Comparison of ENCODE assay signal across 10 cellular contexts in the genomic region with DNA sequence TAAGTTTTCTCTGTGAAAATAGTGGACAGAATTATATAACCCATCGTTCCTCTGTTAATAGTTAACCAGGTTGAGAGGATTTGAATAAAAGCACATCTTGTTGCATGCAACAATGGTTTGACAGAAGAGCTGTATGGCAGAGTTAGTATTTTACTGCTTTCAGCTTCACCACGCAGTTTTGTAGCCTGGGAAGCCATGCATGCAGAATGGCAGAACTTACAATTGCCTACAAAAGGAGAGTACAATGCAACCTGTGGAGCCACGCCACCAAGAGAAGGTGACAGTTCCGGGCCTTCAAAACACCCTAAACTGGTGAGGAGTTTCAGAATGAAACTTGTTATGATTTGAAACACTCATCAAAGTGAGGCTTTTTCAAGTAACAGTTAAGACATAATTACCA.
DNase-seq lines count a peak whose midpoint lies in the region; ATAC-seq and TF ChIP-seq lines count a peak whose summit lies in the region.
"Had no signal": no experiment of that assay in that cellular context is flagged by ENCODE, and none has a peak within 500 bp of the region (broad histone marks: within the 10 kb centered on the region; RNA-seq: fewer than 3 reads in every experiment).

No MANE protein-coding gene starts in this region.

- ATAC-seq in GM21786 (IDR thresholded peaks at IDR 0.05; ENCODE audit: unreplicated experiment) (peak; percentile 77), HG03378 (IDR thresholded peaks at IDR 0.05; ENCODE audit: unreplicated experiment) (peak; percentile 76), esophagus mucosa (no peak)

- H3K27me3 ChIP-seq in smooth muscle cell (ENCODE audit: low read depth): no peaks in the 10 kb centered on the region
- H3K27me3 ChIP-seq in thyroid gland: no peaks in the 10 kb centered on the region
- H3K27me3 ChIP-seq in hepatocyte: peaks cover 9% of the 10 kb centered on the region

- intact Hi-C loops in activated CD4-positive, alpha-beta T cell treated with anti-CD3 and anti-CD28 coated beads, Interleukin-2, amount 10 ng/mL, durations not matched to agents 24 days and 14 days (cut with micrococcal nuclease): loop anchor here (1.0 to 5.0 kb wide), 5 partner anchors 315 to 1216 kb away; partner anchors contain the start of gene NPAS3
- intact Hi-C loops in thyroid gland (cut with DNase I): loop anchor here (5.0 to 10.0 kb wide), 2 partner anchors 1077 to 1215 kb away; no protein-coding TSS in a partner anchor

- H2AFZ ChIP-seq in smooth muscle cell (ENCODE audit: low read depth) (peak overlapping the region; percentile 14), hepatocyte (no peak overlapping the region)

- no peaks in the 10 kb centered on the region for H3F3A ChIP-seq in smooth muscle cell (ENCODE audit: low read depth)

- H3K36me3 ChIP-seq in smooth muscle cell (ENCODE audit: low read depth) (no peaks in the 10 kb centered on the region), thyroid gland (no peaks in the 10 kb centered on the region), hepatocyte (replicated peaks; ENCODE audit: insufficient read depth, low read depth) (no peaks in the 10 kb centered on the region)

- no peak overlapping the region for H3K27ac Mint-ChIP-seq in activated CD4-positive, alpha-beta T cell treated with anti-CD3 and anti-CD28 coated beads, Interleukin-2, amount 10 ng/mL, durations not matched to agents 24 days and 14 days
- H3K27ac Mint-ChIP-seq: activated T-cell treated with anti-CD3 and anti-CD28 coated beads, Interleukin-2, amount 50 U/mL, for 24 hours had no signal

- H3K4me3 Mint-ChIP-seq in activated CD4-positive, alpha-beta T cell treated with anti-CD3 and anti-CD28 coated beads, Interleukin-2, amount 10 ng/mL, durations not matched to agents 24 days and 14 days: peak overlapping the region; percentile 49
- H3K4me3 Mint-ChIP-seq: activated T-cell treated with anti-CD3 and anti-CD28 coated beads, Interleukin-2, amount 50 U/mL, for 24 hours had no signal

- H3K4me2 ChIP-seq in smooth muscle cell (no peak overlapping the region), hepatocyte (no peak overlapping the region)
- H3K4me2 ChIP-seq: KMS-11 had no signal

- DNase-seq in activated CD4-positive, alpha-beta T cell treated with anti-CD3 and anti-CD28 coated beads, Interleukin-2, amount 10 ng/mL, durations not matched to agents 24 days and 14 days: peak; percentile 56
- DNase-seq in activated CD4-positive, alpha-beta T cell treated with anti-CD3 and anti-CD28 coated beads for 4 hours: no peak
- DNase-seq in smooth muscle cell (lab: John Stamatoyannopoulos, UW; ENCODE audit: unreplicated experiment) (no peak), thyroid gland (no peak), hepatocyte (ENCODE audit: low spot score) (no peak)

- H3K4me3 ChIP-seq in smooth muscle cell: no peak overlapping the region
- no peak overlapping the region for H3K4me3 ChIP-seq in thyroid gland (replicated peaks in 1 of 3)
- H3K4me3 ChIP-seq in hepatocyte: no peak overlapping the region

- 96% methylated on average over 4 of the region's 4 CpGs for WGBS in smooth muscle cell (ENCODE audit: low lambda C conversion rate)
- 45 to 60% methylated on average over 4 of the region's 4 CpGs for WGBS in thyroid gland, 2 donors
- 60% methylated on average over 4 of the region's 4 CpGs for WGBS in hepatocyte (ENCODE audit: low lambda C conversion rate, missing lambda C conversion rate)

- no peak for TF ChIP-seq POLR2A in thyroid gland (IDR thresholded peaks at IDR 0.05)

- H3K4me1 ChIP-seq in smooth muscle cell (ENCODE audit: low read depth) (peaks cover 22% of the 10 kb centered on the region), thyroid gland (peaks cover 0 to 4% of the 10 kb centered on the region in 2 donors), hepatocyte (ENCODE audit: insufficient read depth) (no peaks in the 10 kb centered on the region)

- H3K9me2 ChIP-seq in hepatocyte (replicated peaks; ENCODE audit: insufficient read depth): no peaks in the 10 kb centered on the region

- H3K36me3 Mint-ChIP-seq in activated CD4-positive, alpha-beta T cell treated with anti-CD3 and anti-CD28 coated beads, Interleukin-2, amount 10 ng/mL, durations not matched to agents 24 days and 14 days (ENCODE audit: low read depth): no peaks in the 10 kb centered on the region

- H3K27me3 Mint-ChIP-seq in activated CD4-positive, alpha-beta T cell treated with anti-CD3 and anti-CD28 coated beads, Interleukin-2, amount 10 ng/mL, durations not matched to agents 24 days and 14 days: peaks cover 53% of the 10 kb centered on the region

- H3K79me2 ChIP-seq in smooth muscle cell (ENCODE audit: low read depth) (no peaks in the 10 kb centered on the region), hepatocyte (no peaks in the 10 kb centered on the region)

- H3K27ac ChIP-seq in smooth muscle cell (ENCODE audit: low read depth): no peak overlapping the region
- H3K27ac ChIP-seq in thyroid gland: no peak overlapping the region
- H3K27ac ChIP-seq in hepatocyte: no peak overlapping the region
- H3K27ac ChIP-seq: KMS-11 had no signal

- TF ChIP-seq CTCF in smooth muscle cell (IDR thresholded peaks at IDR 0.05; ENCODE audit: borderline replicate concordance, insufficient read depth, poor library complexity, severe bottlenecking) (no peak), thyroid gland (IDR thresholded peaks at IDR 0.05) (no peak), hepatocyte (IDR thresholded peaks at IDR 0.05; ENCODE audit: poor library complexity) (no peak)

- no peaks in the 10 kb centered on the region for H3K9me3 Mint-ChIP-seq in activated CD4-positive, alpha-beta T cell treated with anti-CD3 and anti-CD28 coated beads, Interleukin-2, amount 10 ng/mL, durations not matched to agents 24 days and 14 days
- H3K9me3 Mint-ChIP-seq: activated T-cell treated with anti-CD3 and anti-CD28 coated beads, Interleukin-2, amount 50 U/mL, for 24 hours had no signal

- no peaks in the 10 kb centered on the region for H4K20me1 ChIP-seq in smooth muscle cell (ENCODE audit: low read depth)
- no peaks in the 10 kb centered on the region for H4K20me1 ChIP-seq in hepatocyte (ENCODE audit: insufficient read depth, poor library complexity, severe bottlenecking)

- no peak overlapping the region for H3K9ac ChIP-seq in smooth muscle cell (ENCODE audit: low read depth)
- H3K9ac ChIP-seq: KMS-11 had no signal

- no peaks in the 10 kb centered on the region for H3K9me3 ChIP-seq in smooth muscle cell (replicated peaks; ENCODE audit: low read depth)
- no peaks in the 10 kb centered on the region for H3K9me3 ChIP-seq in thyroid gland
- H3K9me3 ChIP-seq in hepatocyte (ENCODE audit: low read depth): no peaks in the 10 kb centered on the region

- H3K4me1 Mint-ChIP-seq in activated CD4-positive, alpha-beta T cell treated with anti-CD3 and anti-CD28 coated beads, Interleukin-2, amount 10 ng/mL, durations not matched to agents 24 days and 14 days: peaks cover 21% of the 10 kb centered on the region
